Comparison of ENCODE assay signal across 14 cellular contexts in the genomic region with DNA sequence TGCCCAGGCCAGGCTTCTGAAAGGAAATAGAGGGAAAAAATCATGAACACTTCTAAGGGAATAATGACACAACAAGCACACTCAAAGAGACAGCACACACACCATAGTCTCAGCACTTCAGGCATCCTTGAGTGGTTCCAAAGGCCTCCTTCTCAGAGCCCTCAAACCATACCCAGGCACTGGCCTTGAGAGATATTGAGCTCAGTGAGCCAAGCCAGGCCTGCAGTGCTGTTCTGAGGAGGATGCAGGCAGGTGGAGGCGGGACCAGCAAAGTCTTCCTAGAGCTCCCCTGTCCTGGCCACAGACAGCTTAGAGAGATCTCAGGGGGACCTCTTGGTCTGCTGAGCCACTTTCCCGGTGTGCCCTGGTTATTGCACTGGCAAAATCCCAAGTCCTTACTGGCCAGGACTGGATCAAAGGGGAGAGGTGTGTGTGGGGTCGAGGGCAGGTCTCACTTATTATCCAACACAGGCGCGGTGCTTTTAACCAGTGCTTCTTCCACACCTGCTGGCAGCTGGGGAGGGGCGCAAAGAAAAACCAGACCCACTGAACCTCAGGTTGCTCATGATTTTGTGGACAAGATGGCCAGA.
DNase-seq lines count a peak whose midpoint lies in the region; ATAC-seq, FAIRE-seq and TF ChIP-seq lines count a peak whose summit lies in the region.
"Had no signal": no experiment of that assay in that cellular context is flagged by ENCODE, and none has a peak within 500 bp of the region (broad histone marks: within the 10 kb centered on the region; RNA-seq: fewer than 3 reads in every experiment).

No MANE protein-coding gene starts in this region.

- H3K4me2 ChIP-seq in HepG2 (ENCODE audit: low read depth, low read length), result peak overlapping the region; percentile 57
- no peak overlapping the region for H3K4me2 ChIP-seq in osteoblast (ENCODE audit: insufficient read depth, low read length)

- intact Hi-C loops in HepG2 (cut with micrococcal nuclease; ENCODE audit: unreplicated experiment) (no loop called here), right lobe of liver (cut with DNase I) (no loop called here), uterus (cut with DNase I; ENCODE audit: low total_unique reads) (no loop called here)

- H2AFZ ChIP-seq in HepG2 (ENCODE audit: low read length) (no peak overlapping the region), osteoblast (ENCODE audit: low read length) (peak overlapping the region; percentile 7)

- no peak for TF ChIP-seq POLR2A in HepG2 (IDR thresholded peaks at IDR 0.05; ENCODE audit: insufficient read depth in 1 of 2, low read depth in 2 of 2, low read length in 2 of 2)
- TF ChIP-seq POLR2A in right lobe of liver (IDR thresholded peaks at IDR 0.05), result no peak
- TF ChIP-seq POLR2A in uterus (IDR thresholded peaks at IDR 0.05), result no peak

- H4K20me1 ChIP-seq in HepG2 (ENCODE audit: insufficient read depth, low read length), result no peaks in the 10 kb centered on the region
- no peaks in the 10 kb centered on the region for H4K20me1 ChIP-seq in osteoblast (ENCODE audit: insufficient read depth, low read length)

- ATAC-seq in HepG2 (peak; percentile 17; the same call in 2 of the 3 replicates), right lobe of liver (no peak)
- ATAC-seq: Panc1 had no signal

- DNase-seq in HepG2 (ENCODE audit: low spot score), result no peak
- no peak for DNase-seq in right lobe of liver
- DNase-seq in coronary artery (ENCODE audit: low spot score), result peak; percentile 54
- DNase-seq in osteoblast (ENCODE audit: insufficient read length, low spot score, missing footprints), result no peak
- no peak for DNase-seq in uterus
- no peak for DNase-seq in stimulated activated naive CD4-positive, alpha-beta T cell treated with Interleukin-2 at 50 U/mL for 16 hours (lab: John Stamatoyannopoulos, UW)
- no peak for DNase-seq in effector CD4-positive, alpha-beta T cell
- DNase-seq in HTR-8/SVneo (ENCODE audit: insufficient read length, low spot score), result no peak
- DNase-seq: activated naive CD4-positive, alpha-beta T cell; AML-193; NCI-H1436 treated with DMSO at 0.1 percent for 48 hours; NCI-H69; nucleus accumbens had no signal

- CTCF ChIA-PET in HepG2 (lab: Yijun Ruan, JAX; ENCODE audit: low intra/inter-chr PET ratio, low total read pairs), result no interaction called here

- in situ Hi-C loops in HepG2 (cut with HindIII; ENCODE audit: extremely low pct_ligation_motif_present, low pct_unique_long_range_greater_than_20kb), result no loop called here

- H3K9me3 ChIP-seq in HepG2 (ENCODE audit: low read length) (no peaks in the 10 kb centered on the region), right lobe of liver (no peaks in the 10 kb centered on the region), osteoblast (ENCODE audit: low read depth, low read length) (no peaks in the 10 kb centered on the region), uterus (no peaks in the 10 kb centered on the region)

- H3K27ac ChIP-seq in HepG2 (ENCODE audit: extremely low read length, insufficient read depth, low read length) (no peak overlapping the region), right lobe of liver (peak overlapping the region in 1 of 3 donors; percentile 22), coronary artery (peak overlapping the region in 1 of 2 donors; percentile 65), osteoblast (ENCODE audit: low read depth, low read length) (no peak overlapping the region), uterus (peak overlapping the region; percentile 85 to 87)

- H3K79me2 ChIP-seq in HepG2 (ENCODE audit: insufficient read depth, low read length) (no peaks in the 10 kb centered on the region), osteoblast (ENCODE audit: insufficient read depth, low read length) (no peaks in the 10 kb centered on the region)

- FAIRE-seq in HepG2 (lab: Jason Lieb, UNC) (no peak), HTR-8/SVneo (lab: Jason Lieb, UNC) (no peak)

- peaks cover 39% of the 10 kb centered on the region for H3K4me1 ChIP-seq in HepG2 (ENCODE audit: insufficient read depth, low read length)
- no peaks in the 10 kb centered on the region for H3K4me1 ChIP-seq in right lobe of liver
- H3K4me1 ChIP-seq in osteoblast (ENCODE audit: insufficient read depth, low read length), result peaks cover 6% of the 10 kb centered on the region
- peaks cover 7 to 14% of the 10 kb centered on the region in 2 donors for H3K4me1 ChIP-seq in uterus

- TF ChIP-seq EP300 in HepG2 (IDR thresholded peaks at IDR 0.05; ENCODE audit: low read depth in 2 of 2, low read length in 2 of 2) (no peak), HepG2 (CRISPR knock-in tag; IDR thresholded peaks at IDR 0.05; ENCODE audit: borderline replicate concordance) (no peak)

- H3K36me3 ChIP-seq in HepG2 (replicated peaks in 1 of 2; ENCODE audit: control insufficient read depth in 1 of 2, insufficient read depth in 2 of 2, low read length in 2 of 2) (no peaks in the 10 kb centered on the region), right lobe of liver (no peaks in the 10 kb centered on the region), osteoblast (ENCODE audit: insufficient read depth, low read length) (no peaks in the 10 kb centered on the region), uterus (no peaks in the 10 kb centered on the region)

- H3K4me3 ChIP-seq in HepG2 (replicated peaks in 1 of 3; ENCODE audit: insufficient read depth in 1 of 3, low read depth in 2 of 3, low read length in 3 of 3) (no peak overlapping the region), right lobe of liver (no peak overlapping the region), coronary artery (no peak overlapping the region), osteoblast (ENCODE audit: insufficient read depth, low read length) (no peak overlapping the region), uterus (no peak overlapping the region)

- no peak for TF ChIP-seq RAD21 in HepG2 (CRISPR knock-in tag; IDR thresholded peaks at IDR 0.05)

- 15% methylated on average over 6 of the region's 6 CpGs for WGBS in HepG2 (ENCODE audit: low lambda C conversion rate)
- WGBS in right lobe of liver (ENCODE audit: insufficient coverage, low coverage, low lambda C conversion rate, missing lambda C conversion rate), result 62% methylated on average over 5 of the region's 6 CpGs

- no peak overlapping the region for H3K9ac ChIP-seq in HepG2 (ENCODE audit: insufficient read depth, low read depth, low read length)

- no peak for TF ChIP-seq CTCF in HepG2 (CRISPR knock-in tag; IDR thresholded peaks at IDR 0.05)
- TF ChIP-seq CTCF in right lobe of liver (IDR thresholded peaks at IDR 0.05), result no peak
- TF ChIP-seq CTCF in coronary artery (IDR thresholded peaks at IDR 0.05), result no peak
- TF ChIP-seq CTCF in osteoblast (IDR thresholded peaks at IDR 0.05; ENCODE audit: extremely low read depth, low read depth, low read length), result no peak
- TF ChIP-seq CTCF in uterus (IDR thresholded peaks at IDR 0.05), result no peak

- BruUV-seq in HepG2 (replicated peaks; lab: Mats Ljungman, UMichigan), result no TSS peak

- POLR2A ChIA-PET in HepG2 (lab: Yijun Ruan, JAX), result interaction anchor here (1.9 kb wide), 1 partner anchor 47 kb away, joined by 7 read pairs; no protein-coding TSS in a partner anchor

- peaks cover 3 to 14% of the 10 kb centered on the region in 2 experiments; a peak in 2 of 5 replicates for H3K27me3 ChIP-seq in HepG2 (ENCODE audit: control insufficient read depth in 1 of 2, insufficient read depth in 2 of 2, low read length in 2 of 2)
- no peaks in the 10 kb centered on the region for H3K27me3 ChIP-seq in right lobe of liver
- no peaks in the 10 kb centered on the region for H3K27me3 ChIP-seq in osteoblast (ENCODE audit: insufficient read depth, low read length)
- no peaks in the 10 kb centered on the region for H3K27me3 ChIP-seq in uterus

TF ChIP-seq in HepG2, 621 proteins besides CTCF, POLR2A, EP300 and RAD21:
- TF ChIP-seq TEAD3 (CRISPR knock-in tag; optimal IDR thresholded peaks at IDR 0.05; ENCODE audit: borderline replicate concordance), result peak; percentile 18
- TF ChIP-seq ZNF891 (CRISPR knock-in tag; IDR thresholded peaks at IDR 0.05), result no peak
TF ChIP-seq in HepG2: peak in this region for 1.

Comparison
In these comparisons a context has a peak if more than half of its experiments do, and no peak if none do; other contexts are left out.
1. H3K27ac ChIP-seq: peak in uterus (2 of 2); none in HepG2 (single experiment) and osteoblast (single experiment).